In genomic region chr16:58024347-58024672, GRCh38 we compare ENCODE assay signal across 1 cellular context.
TF ChIP-seq lines count a peak whose summit lies in the region.

No MANE protein-coding gene starts in this region.

TF ChIP-seq in HepG2, 621 proteins besides CTCF, POLR2A, EP300 and RAD21:
- TF ChIP-seq, protein P1, sequence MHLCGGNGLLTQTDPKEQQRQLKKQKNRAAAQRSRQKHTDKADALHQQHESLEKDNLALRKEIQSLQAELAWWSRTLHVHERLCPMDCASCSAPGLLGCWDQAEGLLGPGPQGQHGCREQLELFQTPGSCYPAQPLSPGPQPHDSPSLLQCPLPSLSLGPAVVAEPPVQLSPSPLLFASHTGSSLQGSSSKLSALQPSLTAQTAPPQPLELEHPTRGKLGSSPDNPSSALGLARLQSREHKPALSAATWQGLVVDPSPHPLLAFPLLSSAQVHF (CRISPR knock-in tag; IDR thresholded peaks at IDR 0.05): 0 out of 2 replicates have a peak, but pooled peaks have one; percentile 48
- TF ChIP-seq FLYWCH1 (CRISPR knock-in tag; IDR thresholded peaks at IDR 0.05): 0 out of 2 replicates have a peak, but pooled peaks have one; percentile 44
- no peak for TF ChIP-seq ZNF225 (CRISPR knock-in tag; IDR thresholded peaks at IDR 0.05)
- TF ChIP-seq, protein P2, sequence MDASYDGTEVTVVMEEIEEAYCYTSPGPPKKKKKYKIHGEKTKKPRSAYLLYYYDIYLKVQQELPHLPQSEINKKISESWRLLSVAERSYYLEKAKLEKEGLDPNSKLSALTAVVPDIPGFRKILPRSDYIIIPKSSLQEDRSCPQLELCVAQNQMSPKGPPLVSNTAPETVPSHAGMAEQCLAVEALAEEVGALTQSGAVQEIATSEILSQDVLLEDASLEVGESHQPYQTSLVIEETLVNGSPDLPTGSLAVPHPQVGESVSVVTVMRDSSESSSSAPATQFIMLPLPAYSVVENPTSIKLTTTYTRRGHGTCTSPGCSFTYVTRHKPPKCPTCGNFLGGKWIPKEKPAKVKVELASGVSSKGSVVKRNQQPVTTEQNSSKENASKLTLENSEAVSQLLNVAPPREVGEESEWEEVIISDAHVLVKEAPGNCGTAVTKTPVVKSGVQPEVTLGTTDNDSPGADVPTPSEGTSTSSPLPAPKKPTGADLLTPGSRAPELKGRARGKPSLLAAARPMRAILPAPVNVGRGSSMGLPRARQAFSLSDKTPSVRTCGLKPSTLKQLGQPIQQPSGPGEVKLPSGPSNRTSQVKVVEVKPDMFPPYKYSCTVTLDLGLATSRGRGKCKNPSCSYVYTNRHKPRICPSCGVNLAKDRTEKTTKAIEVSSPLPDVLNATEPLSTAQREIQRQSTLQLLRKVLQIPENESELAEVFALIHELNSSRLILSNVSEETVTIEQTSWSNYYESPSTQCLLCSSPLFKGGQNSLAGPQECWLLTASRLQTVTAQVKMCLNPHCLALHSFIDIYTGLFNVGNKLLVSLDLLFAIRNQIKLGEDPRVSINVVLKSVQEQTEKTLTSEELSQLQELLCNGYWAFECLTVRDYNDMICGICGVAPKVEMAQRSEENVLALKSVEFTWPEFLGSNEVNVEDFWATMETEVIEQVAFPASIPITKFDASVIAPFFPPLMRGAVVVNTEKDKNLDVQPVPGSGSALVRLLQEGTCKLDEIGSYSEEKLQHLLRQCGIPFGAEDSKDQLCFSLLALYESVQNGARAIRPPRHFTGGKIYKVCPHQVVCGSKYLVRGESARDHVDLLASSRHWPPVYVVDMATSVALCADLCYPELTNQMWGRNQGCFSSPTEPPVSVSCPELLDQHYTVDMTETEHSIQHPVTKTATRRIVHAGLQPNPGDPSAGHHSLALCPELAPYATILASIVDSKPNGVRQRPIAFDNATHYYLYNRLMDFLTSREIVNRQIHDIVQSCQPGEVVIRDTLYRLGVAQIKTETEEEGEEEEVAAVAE (CRISPR knock-in tag; IDR thresholded peaks at IDR 0.05; ENCODE audit: borderline replicate concordance): 0 out of 2 replicates have a peak, but pooled peaks have one; percentile 15
- no peak for TF ChIP-seq ZNF503 (CRISPR knock-in tag; IDR thresholded peaks at IDR 0.05)
- no peak for TF ChIP-seq ZNF24 (IDR thresholded peaks at IDR 0.05)
- TF ChIP-seq ZFP36L1 (CRISPR knock-in tag; IDR thresholded peaks at IDR 0.05): 0 out of 2 replicates have a peak, but pooled peaks have one; percentile 1
- TF ChIP-seq ZNF589 (CRISPR knock-in tag; conservative IDR thresholded peaks at IDR 0.05): peak; percentile 51; the same call in 1 of the 2 replicates
- TF ChIP-seq ZNF773 (CRISPR knock-in tag; IDR thresholded peaks at IDR 0.05; ENCODE audit: borderline replicate concordance): 0 out of 2 replicates have a peak, but pooled peaks have one; percentile 43
- TF ChIP-seq ZNF615 (CRISPR knock-in tag; IDR thresholded peaks at IDR 0.05; ENCODE audit: borderline replicate concordance): 0 out of 2 replicates have a peak, but pooled peaks have one; percentile 5
- TF ChIP-seq FOXO4 (CRISPR knock-in tag; conservative IDR thresholded peaks at IDR 0.05): no peak
- 0 out of 2 replicates have a peak, but pooled peaks have one; percentile 8 for TF ChIP-seq ZNF704 (CRISPR knock-in tag; IDR thresholded peaks at IDR 0.05; ENCODE audit: borderline replicate concordance)
- TF ChIP-seq REL (CRISPR knock-in tag; conservative IDR thresholded peaks at IDR 0.05): peak; percentile 13; the same call in 1 of the 2 replicates
- TF ChIP-seq ZNF75D (CRISPR knock-in tag; IDR thresholded peaks at IDR 0.05; ENCODE audit: borderline replicate concordance): peak; percentile 64; the same call in 1 of the 2 replicates
- no peak for TF ChIP-seq RBFOX2 (IDR thresholded peaks at IDR 0.05; ENCODE audit: low read depth, low read length)
- no peak for TF ChIP-seq KAT2B (IDR thresholded peaks at IDR 0.05; ENCODE audit: borderline replicate concordance, low read depth, low read length)
- TF ChIP-seq HOXA7 (CRISPR knock-in tag; IDR thresholded peaks at IDR 0.05): no peak
- TF ChIP-seq, protein P3, sequence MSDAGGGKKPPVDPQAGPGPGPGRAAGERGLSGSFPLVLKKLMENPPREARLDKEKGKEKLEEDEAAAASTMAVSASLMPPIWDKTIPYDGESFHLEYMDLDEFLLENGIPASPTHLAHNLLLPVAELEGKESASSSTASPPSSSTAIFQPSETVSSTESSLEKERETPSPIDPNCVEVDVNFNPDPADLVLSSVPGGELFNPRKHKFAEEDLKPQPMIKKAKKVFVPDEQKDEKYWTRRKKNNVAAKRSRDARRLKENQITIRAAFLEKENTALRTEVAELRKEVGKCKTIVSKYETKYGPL (CRISPR knock-in tag; IDR thresholded peaks at IDR 0.05): 0 out of 2 replicates have a peak, but pooled peaks have one; percentile 59
- TF ChIP-seq, protein P4, sequence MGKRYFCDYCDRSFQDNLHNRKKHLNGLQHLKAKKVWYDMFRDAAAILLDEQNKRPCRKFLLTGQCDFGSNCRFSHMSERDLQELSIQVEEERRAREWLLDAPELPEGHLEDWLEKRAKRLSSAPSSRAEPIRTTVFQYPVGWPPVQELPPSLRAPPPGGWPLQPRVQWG (CRISPR knock-in tag; IDR thresholded peaks at IDR 0.05; ENCODE audit: borderline replicate concordance, low read depth): 0 out of 2 replicates have a peak, but pooled peaks have one; percentile 29
TF ChIP-seq in HepG2: peak in this region for 12.
